21 cellular contexts compared by ENCODE assay signal in genomic region chr6:114377881-114378280, GRCh38. TPM values are rescaled to one million over a fixed set of nuclear protein-coding genes. Genes with fewer than 3 reads are reported as not detected.
"Had no signal": no experiment of that assay in that cellular context is flagged by ENCODE, and none has a peak within 500 bp of the region (broad histone marks: within the 10 kb centered on the region; RNA-seq: fewer than 3 reads in every experiment).

No MANE protein-coding gene starts in this region.

- DNase-seq: dermis blood vessel endothelial cell; heart left ventricle; hippocampal formation; kidney glomerular epithelial cell; mucosa of descending colon; natural killer cell; nucleus accumbens; pancreas; right cardiac atrium; small intestine; stimulated activated CD4-positive, alpha-beta T cell treated with anti-CD3 and anti-CD28 coated beads, Interleukin-12 subunit alpha, Interleukin-12 subunit beta, amount 100 ng/mL, for 4 hours; stimulated activated naive CD4-positive, alpha-beta T cell treated with Interleukin-2 at 50 U/mL for 16 hours; uterus had no signal

- H3K27me3 ChIP-seq: heart left ventricle, neural progenitor cell, pancreas, uterus had no signal

- H3K27me3 Mint-ChIP-seq: progenitor cell of endocrine pancreas, type B pancreatic cell had no signal

- H3K4me2 ChIP-seq: neural progenitor cell had no signal

- H3K4me1 Mint-ChIP-seq: natural killer cell had no signal

- H3K27ac Mint-ChIP-seq: natural killer cell, neural progenitor cell, progenitor cell of endocrine pancreas, type B pancreatic cell had no signal

- H3K4me1 ChIP-seq: heart left ventricle, pancreas, uterus had no signal

- H3K36me3 ChIP-seq: heart left ventricle, neural progenitor cell, pancreas, uterus had no signal

- H2AFZ ChIP-seq: neural progenitor cell had no signal

- H3K9ac ChIP-seq: neural progenitor cell had no signal

- H3K9me3 Mint-ChIP-seq: neural progenitor cell, type B pancreatic cell had no signal

- H3K9me3 ChIP-seq: heart left ventricle, mucosa of descending colon, pancreas, uterus had no signal

- H3K4me3 ChIP-seq: heart left ventricle, mucosa of descending colon, neural progenitor cell, pancreas, uterus had no signal

- ATAC-seq: heart left ventricle, mucosa of descending colon, natural killer cell, pancreas, right cardiac atrium had no signal

- H3K4me3 Mint-ChIP-seq: natural killer cell, neural progenitor cell, type B pancreatic cell had no signal

- H3K27ac ChIP-seq: heart left ventricle, neural progenitor cell, pancreas, uterus had no signal

- H3K36me3 Mint-ChIP-seq: natural killer cell, neural progenitor cell, type B pancreatic cell had no signal

RNA-seq across cellular contexts. Expression of gene HS3ST5, which starts 35.1 kb away (rescaled TPM):
- total RNA-seq: dermis blood vessel endothelial cell, endothelial cell of umbilical vein, glomerular endothelial cell, heart left ventricle, liver, lung microvascular endothelial cell, natural killer cell, right cardiac atrium had no signal
- polyA plus RNA-seq: endothelial cell of umbilical vein, esophagus, heart left ventricle, liver, right cardiac atrium had no signal
